Comparison of ENCODE assay signal across 8 cellular contexts in the genomic region with DNA sequence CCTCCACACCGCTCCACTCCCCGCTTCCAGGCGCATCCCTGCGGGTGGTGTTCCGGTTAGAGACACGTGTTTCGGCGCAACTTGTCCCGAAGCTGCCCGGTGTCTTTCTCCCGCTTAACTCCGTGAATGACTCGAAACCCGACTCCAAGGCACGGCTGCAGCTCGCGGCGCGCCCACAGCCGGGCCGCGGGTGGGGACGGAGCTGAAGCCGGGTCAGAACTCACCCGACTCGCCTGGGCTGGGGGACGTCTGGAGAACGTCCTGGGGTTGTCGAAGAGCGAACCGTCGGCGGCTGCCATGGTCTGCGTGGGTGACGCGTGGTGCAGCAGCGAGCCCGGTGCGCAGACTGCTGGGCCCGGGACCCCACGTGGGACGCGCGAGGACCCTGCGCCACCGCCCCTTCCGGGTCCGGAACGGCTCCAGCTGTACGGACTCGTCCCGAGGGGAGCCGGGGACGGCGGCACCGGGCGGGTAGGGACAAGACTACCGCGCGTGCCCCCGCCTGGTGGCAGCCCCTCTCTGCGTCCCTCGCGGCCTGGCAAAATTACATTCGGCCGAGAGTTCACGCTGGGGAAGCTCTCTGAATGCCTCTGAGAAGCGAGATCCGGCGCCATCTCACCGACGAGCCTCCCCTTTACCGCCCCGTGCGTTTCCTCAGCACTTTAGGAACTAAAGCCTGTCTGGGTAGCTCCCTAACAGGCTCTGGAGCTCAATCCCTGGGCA. TPM values are rescaled to one million over a fixed set of nuclear protein-coding genes. Genes with fewer than 3 reads are reported as not detected.
DNase-seq lines count a peak whose midpoint lies in the region; ATAC-seq lines count a peak whose summit lies in the region.

A gene (minus strand): TSS at position 348 of the 723 bp plus-strand sequence. CDS start 49 bp downstream, at position 299.

- intact Hi-C loops in activated T-helper 2 cell treated with anti-CD3 and anti-CD28 coated beads, Interferon-gamma antibody, Interleukin-2, Interleukin-4, amounts not matched to agents 10 μg/mL and 5 μg/mL and 100 μg/mL, durations not matched to agents 14 hours and 24 hours and 36 hours (cut with micrococcal nuclease) = loop anchor here (2.0 to 5.0 kb wide), 2 partner anchors 209 to 262 kb away; a partner anchor contains a TSS

- no peaks in the 10 kb centered on the region for H3K9me3 Mint-ChIP-seq in activated T-helper 2 cell treated with anti-CD3 and anti-CD28 coated beads, Interferon-gamma antibody, Interleukin-2, Interleukin-4, amounts not matched to agents 10 μg/mL and 5 μg/mL and 100 μg/mL, durations not matched to agents 14 hours and 24 hours and 36 hours
- H3K9me3 Mint-ChIP-seq in natural killer cell treated with Interleukin-12 subunit alpha and Interleukin-12 subunit beta and Interleukin-15 and Interleukin-18, amount 100 ng/mL, for 72 hours = no peaks in the 10 kb centered on the region

- peaks cover 33% of the 10 kb centered on the region for H3K4me1 Mint-ChIP-seq in activated T-helper 2 cell treated with anti-CD3 and anti-CD28 coated beads, Interferon-gamma antibody, Interleukin-2, Interleukin-4, amounts not matched to agents 10 μg/mL and 5 μg/mL and 100 μg/mL, durations not matched to agents 14 hours and 24 hours and 36 hours (ENCODE audit: low read depth)
- peaks cover 33 to 41% of the 10 kb centered on the region in 2 donors for H3K4me1 Mint-ChIP-seq in natural killer cell treated with Interleukin-12 subunit alpha and Interleukin-12 subunit beta and Interleukin-15 and Interleukin-18, amount 100 ng/mL, for 72 hours (ENCODE audit: low read depth in 2 of 2)

- ATAC-seq in GM21515 (IDR thresholded peaks at IDR 0.05; ENCODE audit: unreplicated experiment) = peak; percentile 63
- peak; percentile 96 for ATAC-seq in natural killer cell treated with Interleukin-12 subunit alpha and Interleukin-12 subunit beta and Interleukin-15 and Interleukin-18, amount 100 ng/mL, for 72 hours

- DNase-seq in DMS 273 treated with DMSO at 0.1 percent for 48 hours (lab: John Stamatoyannopoulos, UW) = peak; percentile 49
- DNase-seq in HuH-7.5 (ENCODE audit: low spot score) = peak; percentile 86
- peak; percentile 94 for DNase-seq in RPMI8226
- DNase-seq in activated T-helper 2 cell treated with anti-CD3 and anti-CD28 coated beads, Interferon-gamma antibody, Interleukin-2, Interleukin-4, amounts not matched to agents 10 μg/mL and 5 μg/mL and 100 μg/mL, durations not matched to agents 14 hours and 24 hours and 36 hours (ENCODE audit: low spot score) = peak; percentile 81
- DNase-seq in fibroblast of peridontal ligament (ENCODE audit: extremely low read depth) = peak; percentile 72
- peak; percentile 90 for DNase-seq in natural killer cell treated with Interleukin-12 subunit alpha and Interleukin-12 subunit beta and Interleukin-15 and Interleukin-18, amount 100 ng/mL, for 72 hours (ENCODE audit: low spot score)
- peak; percentile 75 to 98 (median 87) for DNase-seq in stimulated activated naive CD4-positive, alpha-beta T cell (lab: John Stamatoyannopoulos, UW)

- H3K36me3 Mint-ChIP-seq in activated T-helper 2 cell treated with anti-CD3 and anti-CD28 coated beads, Interferon-gamma antibody, Interleukin-2, Interleukin-4, amounts not matched to agents 10 μg/mL and 5 μg/mL and 100 μg/mL, durations not matched to agents 14 hours and 24 hours and 36 hours (ENCODE audit: low read depth) = peaks cover 45% of the 10 kb centered on the region
- peaks cover 9% of the 10 kb centered on the region for H3K36me3 Mint-ChIP-seq in natural killer cell treated with Interleukin-12 subunit alpha and Interleukin-12 subunit beta and Interleukin-15 and Interleukin-18, amount 100 ng/mL, for 72 hours

- H3K27ac Mint-ChIP-seq in activated T-helper 2 cell treated with anti-CD3 and anti-CD28 coated beads, Interferon-gamma antibody, Interleukin-2, Interleukin-4, amounts not matched to agents 10 μg/mL and 5 μg/mL and 100 μg/mL, durations not matched to agents 14 hours and 24 hours and 36 hours = peak within 1 kb of the TSS; percentile 83
- H3K27ac Mint-ChIP-seq in natural killer cell treated with Interleukin-12 subunit alpha and Interleukin-12 subunit beta and Interleukin-15 and Interleukin-18, amount 100 ng/mL, for 72 hours = peak within 1 kb of the TSS; percentile 83 to 89

- H3K4me3 Mint-ChIP-seq in activated T-helper 2 cell treated with anti-CD3 and anti-CD28 coated beads, Interferon-gamma antibody, Interleukin-2, Interleukin-4, amounts not matched to agents 10 μg/mL and 5 μg/mL and 100 μg/mL, durations not matched to agents 14 hours and 24 hours and 36 hours (ENCODE audit: low read depth) = peak within 1 kb of the TSS; percentile 93
- peak within 1 kb of the TSS; percentile 92 for H3K4me3 Mint-ChIP-seq in natural killer cell treated with Interleukin-12 subunit alpha and Interleukin-12 subunit beta and Interleukin-15 and Interleukin-18, amount 100 ng/mL, for 72 hours

- no peaks in the 10 kb centered on the region for H3K27me3 Mint-ChIP-seq in activated T-helper 2 cell treated with anti-CD3 and anti-CD28 coated beads, Interferon-gamma antibody, Interleukin-2, Interleukin-4, amounts not matched to agents 10 μg/mL and 5 μg/mL and 100 μg/mL, durations not matched to agents 14 hours and 24 hours and 36 hours (ENCODE audit: low read depth)
- H3K27me3 Mint-ChIP-seq in natural killer cell treated with Interleukin-12 subunit alpha and Interleukin-12 subunit beta and Interleukin-15 and Interleukin-18, amount 100 ng/mL, for 72 hours = no peaks in the 10 kb centered on the region

RNA-seq across cellular contexts. Expression of the gene that starts here (rescaled TPM):
- total RNA-seq in activated T-helper 2 cell treated with anti-CD3 and anti-CD28 coated beads, Interferon-gamma antibody, Interleukin-2, Interleukin-4, amounts not matched to agents 10 μg/mL and 5 μg/mL and 100 μg/mL, durations not matched to agents 14 hours and 24 hours and 36 hours = 24.7 and 25.7 TPM in 2 replicates
- 10 to 100 TPM; 17.6 to 31.0 TPM for total RNA-seq in natural killer cell treated with Interleukin-12 subunit alpha and Interleukin-12 subunit beta and Interleukin-15 and Interleukin-18, amount 100 ng/mL, for 72 hours

Comparison
In these comparisons a context has a peak if more than half of its experiments do, and no peak if none do; other contexts are left out.
1. Peak in every context shown above with its lines: DNase-seq and ATAC-seq.